22 cellular contexts compared by ENCODE assay signal in the genomic region with DNA sequence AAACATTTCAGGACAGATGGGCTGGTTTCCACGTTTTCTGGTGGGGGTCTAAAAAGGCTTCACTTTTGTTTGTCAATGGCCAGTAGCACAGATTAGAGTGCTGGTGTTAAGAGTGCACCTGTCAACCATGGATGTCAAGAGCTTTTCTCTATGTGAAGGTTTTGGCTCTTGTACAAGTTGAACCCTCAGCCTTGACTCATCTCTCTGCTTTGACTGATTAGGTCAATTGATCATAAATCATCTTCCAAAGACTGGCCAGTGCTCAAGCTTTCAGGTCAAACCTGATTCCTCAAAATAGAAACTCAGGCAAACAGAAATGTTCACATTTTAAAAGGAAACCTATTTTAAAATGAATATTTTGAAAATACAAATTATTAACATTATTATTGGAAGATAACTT. TPM values are rescaled to one million over a fixed set of nuclear protein-coding genes. Genes with fewer than 3 reads are reported as not detected.
DNase-seq lines count a peak whose midpoint lies in the region; FAIRE-seq and TF ChIP-seq lines count a peak whose summit lies in the region.
"Had no signal": no experiment of that assay in that cellular context is flagged by ENCODE, and none has a peak within 500 bp of the region (broad histone marks: within the 10 kb centered on the region; RNA-seq: fewer than 3 reads in every experiment).

No MANE protein-coding gene starts in this region.

- no peak for FAIRE-seq in GM19239 (lab: Jason Lieb, UNC)
- FAIRE-seq: H54, RCC 7860 had no signal

- no peaks in the 10 kb centered on the region for H3K27me3 ChIP-seq in right atrium auricular region
- H3K27me3 ChIP-seq: BLaER1, MG63 had no signal

- no peak overlapping the region for H3K27ac ChIP-seq in right atrium auricular region
- H3K27ac ChIP-seq: BLaER1 had no signal

- no peaks in the 10 kb centered on the region for H3K9me3 ChIP-seq in right atrium auricular region
- H3K9me3 ChIP-seq: BLaER1 had no signal

- H3K4me1 Mint-ChIP-seq in glutamatergic neuron (ENCODE audit: low read depth, unreplicated experiment) = no peaks in the 10 kb centered on the region
- H3K4me1 Mint-ChIP-seq in activated naive CD4-positive, alpha-beta T cell treated with anti-CD3 and anti-CD28 coated beads, Interleukin-2, amount 10 ng/mL, durations not matched to agents 7 days and 5 days = peaks cover 28% of the 10 kb centered on the region

- peak; percentile 90 for DNase-seq in DMS53 treated with DMSO at 0.1 percent for 48 hours (lab: John Stamatoyannopoulos, UW; ENCODE audit: unreplicated experiment)
- DNase-seq in NCI-H2029 (lab: John Stamatoyannopoulos, UW) = peak; percentile 41
- peak; percentile 16 for DNase-seq in NCI-H510A (lab: John Stamatoyannopoulos, UW)
- peak; percentile 87 for DNase-seq in SHP77 (lab: John Stamatoyannopoulos, UW)
- DNase-seq in GM19239 (ENCODE audit: insufficient read length, low spot score) = no peak
- no peak for DNase-seq in right atrium auricular region (ENCODE audit: low spot score)
- no peak for DNase-seq in glutamatergic neuron
- no peak for DNase-seq in activated naive CD4-positive, alpha-beta T cell treated with anti-CD3 and anti-CD28 coated beads, Interleukin-2, amount 10 ng/mL, durations not matched to agents 7 days and 5 days
- DNase-seq: Caco-2; CD4-positive, alpha-beta T cell; DMS 273 treated with DMSO at 0.1 percent for 48 hours; GDM1; MG63; NCI-H1694; NCI-H446; NCI-H82; OCI-M1; T1000 had no signal

- no peaks in the 10 kb centered on the region for H3K27me3 Mint-ChIP-seq in glutamatergic neuron (ENCODE audit: unreplicated experiment)
- no peaks in the 10 kb centered on the region for H3K27me3 Mint-ChIP-seq in activated naive CD4-positive, alpha-beta T cell treated with anti-CD3 and anti-CD28 coated beads, Interleukin-2, amount 10 ng/mL, durations not matched to agents 7 days and 5 days
- H3K27me3 Mint-ChIP-seq: CD4-positive, alpha-beta T cell had no signal

- no peak overlapping the region for H3K4me3 Mint-ChIP-seq in glutamatergic neuron (ENCODE audit: unreplicated experiment)
- no peak overlapping the region for H3K4me3 Mint-ChIP-seq in activated naive CD4-positive, alpha-beta T cell treated with anti-CD3 and anti-CD28 coated beads, Interleukin-2, amount 10 ng/mL, durations not matched to agents 7 days and 5 days
- H3K4me3 Mint-ChIP-seq: CD4-positive, alpha-beta T cell; T-helper 1 cell treated with Interleukin-12 subunit alpha and Interleukin-12 subunit beta and Interleukin-4 antibody, amounts not matched to agents 30 μg/mL and 1 μg/mL, for 36 hours had no signal

- H3K9me3 Mint-ChIP-seq in glutamatergic neuron (ENCODE audit: unreplicated experiment) = no peaks in the 10 kb centered on the region
- H3K9me3 Mint-ChIP-seq in activated naive CD4-positive, alpha-beta T cell treated with anti-CD3 and anti-CD28 coated beads, Interleukin-2, amount 10 ng/mL, durations not matched to agents 7 days and 5 days = peaks cover 19% of the 10 kb centered on the region

- H3K4me3 ChIP-seq in right atrium auricular region = no peak overlapping the region
- H3K4me3 ChIP-seq: BLaER1, MG63 had no signal

- no peaks in the 10 kb centered on the region for H3K4me1 ChIP-seq in right atrium auricular region

- CTCF ChIA-PET in activated naive CD4-positive, alpha-beta T cell treated with anti-CD3 and anti-CD28 coated beads, Interleukin-2, amount 10 ng/mL, durations not matched to agents 7 days and 5 days (lab: Charles Lee) = no interaction called here

- TF ChIP-seq CTCF in right atrium auricular region (IDR thresholded peaks at IDR 0.05) = no peak
- no peak for TF ChIP-seq CTCF in glutamatergic neuron (IDR thresholded peaks at IDR 0.05; ENCODE audit: partially characterized antibody, unreplicated experiment)

- no peaks in the 10 kb centered on the region for H3K36me3 ChIP-seq in right atrium auricular region
- H3K36me3 ChIP-seq: BLaER1, MG63 had no signal

- no peak overlapping the region for H3K27ac Mint-ChIP-seq in glutamatergic neuron (ENCODE audit: unreplicated experiment)
- H3K27ac Mint-ChIP-seq in activated naive CD4-positive, alpha-beta T cell treated with anti-CD3 and anti-CD28 coated beads, Interleukin-2, amount 10 ng/mL, durations not matched to agents 7 days and 5 days = no peak overlapping the region
- H3K27ac Mint-ChIP-seq: CD4-positive, alpha-beta T cell; T-helper 1 cell treated with Interleukin-12 subunit alpha and Interleukin-12 subunit beta and Interleukin-4 antibody, amounts not matched to agents 30 μg/mL and 1 μg/mL, for 36 hours had no signal

- no peaks in the 10 kb centered on the region for H3K36me3 Mint-ChIP-seq in glutamatergic neuron (ENCODE audit: unreplicated experiment)
- peaks cover 18% of the 10 kb centered on the region for H3K36me3 Mint-ChIP-seq in activated naive CD4-positive, alpha-beta T cell treated with anti-CD3 and anti-CD28 coated beads, Interleukin-2, amount 10 ng/mL, durations not matched to agents 7 days and 5 days

RNA-seq across cellular contexts. Expression of gene SP4, which starts 59.6 kb away (rescaled TPM):
- total RNA-seq in right atrium auricular region (100 to 1,000 TPM in 1 of 2 donors, 10 to 100 TPM in 1; 15.2 to 205 TPM), glutamatergic neuron (ENCODE audit: unreplicated experiment) (13.2 TPM)

Comparison
In these comparisons a context has a peak if more than half of its experiments do, and no peak if none do; other contexts are left out.
1. DNase-seq: peak in DMS53 treated with DMSO at 0.1 percent for 48 hours (single experiment), NCI-H2029 (single experiment), NCI-H510A (single experiment) and SHP77 (2 of 2); none in GM19239 (single experiment), right atrium auricular region (single experiment), glutamatergic neuron (single experiment) and activated naive CD4-positive, alpha-beta T cell treated with anti-CD3 and anti-CD28 coated beads, Interleukin-2, amount 10 ng/mL, durations not matched to agents 7 days and 5 days (single experiment).